In the genomic region with DNA sequence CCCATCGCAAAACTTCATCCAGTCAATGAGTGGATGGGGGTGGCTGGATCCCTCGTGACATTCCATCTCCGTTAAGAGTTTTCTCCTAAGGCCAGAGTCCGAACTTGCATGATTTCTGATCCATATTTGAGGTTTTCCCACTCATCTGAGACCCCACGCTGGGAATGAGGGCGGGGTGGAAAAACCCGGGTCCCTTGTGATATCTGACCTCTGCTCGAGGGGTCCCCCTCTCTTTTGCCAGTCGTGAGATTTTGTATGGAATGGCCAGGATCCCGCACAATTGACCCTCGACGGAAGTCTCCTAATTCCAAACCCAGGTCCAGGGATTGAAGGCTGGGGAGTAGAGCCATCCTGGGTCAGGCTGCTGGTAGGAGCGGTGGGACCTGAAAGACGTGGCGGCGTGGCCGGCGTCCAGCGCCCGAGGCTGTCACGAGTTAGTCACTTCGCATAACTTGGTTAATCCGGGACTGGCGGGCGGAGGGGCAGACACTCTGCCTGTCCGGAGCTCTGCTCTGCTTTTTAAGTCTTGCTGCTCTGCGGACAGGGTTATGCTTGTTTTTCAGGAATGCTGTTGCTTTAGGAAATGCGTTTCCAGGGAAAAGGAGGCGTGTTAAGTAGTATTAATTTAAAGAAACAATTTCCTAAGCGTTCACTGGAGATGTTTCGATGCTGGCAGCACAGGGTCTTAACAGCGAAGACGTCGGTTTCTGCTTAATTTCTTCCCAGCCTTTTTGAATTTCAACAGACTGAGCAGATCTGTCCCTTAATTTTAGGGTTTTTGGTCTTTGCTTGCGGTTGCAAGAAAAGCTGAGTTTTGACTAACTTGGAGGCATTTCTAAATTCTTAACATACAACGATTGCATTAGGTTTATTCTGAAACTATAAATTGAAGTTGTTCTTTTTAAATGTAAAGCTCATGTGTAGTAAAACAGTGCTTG, we compare ENCODE assay signal across 1 cellular context.
TF ChIP-seq lines count a peak whose summit lies in the region.

No MANE protein-coding gene starts in this region.

TF ChIP-seq in IMR-90, 13 proteins besides CTCF, POLR2A, EP300 and RAD21 (continued from another document):
- TF ChIP-seq, protein P1, sequence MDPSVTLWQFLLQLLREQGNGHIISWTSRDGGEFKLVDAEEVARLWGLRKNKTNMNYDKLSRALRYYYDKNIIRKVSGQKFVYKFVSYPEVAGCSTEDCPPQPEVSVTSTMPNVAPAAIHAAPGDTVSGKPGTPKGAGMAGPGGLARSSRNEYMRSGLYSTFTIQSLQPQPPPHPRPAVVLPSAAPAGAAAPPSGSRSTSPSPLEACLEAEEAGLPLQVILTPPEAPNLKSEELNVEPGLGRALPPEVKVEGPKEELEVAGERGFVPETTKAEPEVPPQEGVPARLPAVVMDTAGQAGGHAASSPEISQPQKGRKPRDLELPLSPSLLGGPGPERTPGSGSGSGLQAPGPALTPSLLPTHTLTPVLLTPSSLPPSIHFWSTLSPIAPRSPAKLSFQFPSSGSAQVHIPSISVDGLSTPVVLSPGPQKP (IDR thresholded peaks at IDR 0.05; ENCODE audit: borderline replicate concordance, low read depth, low read length), result no peak
- TF ChIP-seq CEBPB (IDR thresholded peaks at IDR 0.05; ENCODE audit: low read depth, low read length), result no peak
